ENCODE assay signal across 11 cellular contexts in genomic region chr19:5693195-5694166, GRCh38. TPM values are rescaled to one million over a fixed set of nuclear protein-coding genes. Genes with fewer than 3 reads are reported as not detected.
DNase-seq lines count a peak whose midpoint lies in the region; ATAC-seq and TF ChIP-seq lines count a peak whose summit lies in the region.
"Had no signal": no experiment of that assay in that cellular context is flagged by ENCODE, and none has a peak within 500 bp of the region (broad histone marks: within the 10 kb centered on the region; RNA-seq: fewer than 3 reads in every experiment).

No MANE protein-coding gene starts in this region.

- WGBS in endodermal cell (ENCODE audit: insufficient coverage in 1 of 2, insufficient read length in 1 of 2), 2 experiments: 94 to 99% methylated on average over 25 to 39 of the region's 39 CpGs
- 97% methylated on average over 39 of the region's 39 CpGs for WGBS in thymus

- H3K27ac Mint-ChIP-seq in endodermal cell: no peak overlapping the region

- H3K36me3 ChIP-seq in right atrium auricular region: peaks cover 67% of the 10 kb centered on the region
- peaks cover 7% of the 10 kb centered on the region; the same call in 1 of the 2 replicates for H3K36me3 ChIP-seq in Panc1 (ENCODE audit: control insufficient read depth, insufficient read depth, low read length)
- peaks cover 42% of the 10 kb centered on the region for H3K36me3 ChIP-seq in endodermal cell (ENCODE audit: control insufficient read depth, insufficient read depth, low read length)
- H3K36me3 ChIP-seq in thymus (ENCODE audit: control insufficient read depth, insufficient read depth): peaks cover 70% of the 10 kb centered on the region

- no peaks in the 10 kb centered on the region for H3K27me3 Mint-ChIP-seq in endodermal cell (ENCODE audit: insufficient read depth)
- H3K27me3 Mint-ChIP-seq: naive thymus-derived CD4-positive, alpha-beta T cell had no signal

- peaks cover 2% of the 10 kb centered on the region for H3K4me1 Mint-ChIP-seq in endodermal cell

- CTCF ChIA-PET in Panc1 (lab: Charles Lee): no interaction called here

- no peak overlapping the region for H3K9ac ChIP-seq in endodermal cell (ENCODE audit: extremely low read depth, low read length, poor library complexity, severe bottlenecking)

- H3K4me1 ChIP-seq in right atrium auricular region (peaks cover 0 to 24% of the 10 kb centered on the region in 2 donors), Panc1 (ENCODE audit: control insufficient read depth, insufficient read depth, low read length) (peaks cover 12% of the 10 kb centered on the region), endodermal cell (ENCODE audit: control insufficient read depth, insufficient read depth, low read length) (no peaks in the 10 kb centered on the region), thymus (ENCODE audit: control insufficient read depth, insufficient read depth, low read length) (peaks cover 7% of the 10 kb centered on the region)

- H3K36me3 Mint-ChIP-seq in endodermal cell (ENCODE audit: low read depth): peaks cover 44% of the 10 kb centered on the region

- no peaks in the 10 kb centered on the region for H3K9me3 Mint-ChIP-seq in endodermal cell

- H3K27ac ChIP-seq in right atrium auricular region (no peak overlapping the region), Panc1 (ENCODE audit: low read length) (peak overlapping the region; percentile 90; the same call in 1 of the 2 replicates), endodermal cell (ENCODE audit: low read depth, low read length) (no peak overlapping the region), thymus (ENCODE audit: low read depth) (peak overlapping the region; percentile 4)
- H3K27ac ChIP-seq: colonic mucosa had no signal

- intact Hi-C loops in left ventricle myocardium superior (cut with micrococcal nuclease) (no loop called here), Panc1 (cut with micrococcal nuclease; ENCODE audit: unreplicated experiment) (loop anchor here (10.0 kb wide), 1 partner anchor 101 kb away; the partner anchor contains the start of gene DUS3L)

- in situ Hi-C loops in Panc1 (cut with HindIII; ENCODE audit: low pct_unique_long_range_greater_than_20kb, low sequenced_read_pairs): no loop called here

- no peak for ATAC-seq in left ventricle myocardium superior
- peak; percentile 5; the same call in 1 of the 2 replicates for ATAC-seq in Panc1
- ATAC-seq: heart right ventricle; naive thymus-derived CD4-positive, alpha-beta T cell had no signal

- H3K27me3 ChIP-seq in right atrium auricular region (no peaks in the 10 kb centered on the region), Panc1 (ENCODE audit: control insufficient read depth, insufficient read depth, low read length) (no peaks in the 10 kb centered on the region), endodermal cell (ENCODE audit: control insufficient read depth, insufficient read depth, low read length, poor library complexity, severe bottlenecking) (no peaks in the 10 kb centered on the region), thymus (ENCODE audit: control insufficient read depth, insufficient read depth) (no peaks in the 10 kb centered on the region)
- H3K27me3 ChIP-seq: colonic mucosa, heart right ventricle had no signal

- POLR2A ChIA-PET in Panc1 (lab: Charles Lee): interaction anchor here (0.6 kb wide), 1 partner anchor 109 kb away, joined by 6 read pairs; no protein-coding TSS in a partner anchor

- H3K4me3 ChIP-seq in right atrium auricular region: no peak overlapping the region
- no peak overlapping the region for H3K4me3 ChIP-seq in Panc1 (ENCODE audit: low read depth in 2 of 2, low read length in 2 of 2)
- H3K4me3 ChIP-seq in endodermal cell (ENCODE audit: low read length): no peak overlapping the region
- no peak overlapping the region for H3K4me3 ChIP-seq in thymus (ENCODE audit: low read length)
- H3K4me3 ChIP-seq: colonic mucosa, heart right ventricle had no signal

- TF ChIP-seq CTCF in right atrium auricular region (IDR thresholded peaks at IDR 0.05): no peak
- TF ChIP-seq CTCF in Panc1 (IDR thresholded peaks at IDR 0.05): no peak
- no peak for TF ChIP-seq CTCF in endodermal cell (conservative IDR thresholded peaks at IDR 0.05)

- H3K9me3 ChIP-seq in right atrium auricular region: no peaks in the 10 kb centered on the region
- H3K9me3 ChIP-seq in Panc1 (ENCODE audit: control insufficient read depth, insufficient read depth, low read depth, low read length): no peaks in the 10 kb centered on the region
- H3K9me3 ChIP-seq in endodermal cell (ENCODE audit: control insufficient read depth, low read length): no peaks in the 10 kb centered on the region
- H3K9me3 ChIP-seq in thymus (ENCODE audit: control insufficient read depth): peaks cover 1% of the 10 kb centered on the region
- H3K9me3 ChIP-seq: colonic mucosa, heart right ventricle had no signal

- BruUV-seq in Panc1 (replicated peaks; lab: Mats Ljungman, UMichigan): TSS peak; percentile 61

- peak; percentile 30 for DNase-seq in left ventricle myocardium superior
- DNase-seq in right atrium auricular region (ENCODE audit: low spot score): no peak
- no peak for DNase-seq in Panc1 (ENCODE audit: low read depth, low spot score)
- DNase-seq in endodermal cell: peak; percentile 63
- DNase-seq in CD1c-positive myeloid dendritic cell (ENCODE audit: extremely low spot score): no peak
- no peak for DNase-seq in HuH-7.5 (ENCODE audit: low spot score)
- no peak for DNase-seq in NCI-H2107 (lab: John Stamatoyannopoulos, UW)
- DNase-seq: colonic mucosa; naive thymus-derived CD4-positive, alpha-beta T cell had no signal

- H3K4me3 Mint-ChIP-seq in endodermal cell: no peak overlapping the region

RNA-seq across cellular contexts. Expression of gene RPL36, which starts 3.4 kb away (rescaled TPM):
- total RNA-seq in left ventricle myocardium superior (401 TPM), right atrium auricular region (100 to 1,000 TPM; 222 to 483 TPM), Panc1 (2021; ENCODE audit: unreplicated experiment) (465 TPM), endodermal cell (1,000 to 10,000 TPM; 1,005 to 1,008 TPM)
- polyA plus RNA-seq in Panc1 (2012; ENCODE audit: insufficient read length): 1,138 TPM
- polyA plus RNA-seq in endodermal cell (2013, experiment 1 of 2): 886 TPM
- polyA plus RNA-seq in endodermal cell (2013, experiment 2 of 2): 903 TPM
- polyA plus RNA-seq in thymus: 1,924 TPM

RNA-seq across cellular contexts. Expression of gene HSD11B1L, which starts 12.7 kb away (rescaled TPM):
- total RNA-seq in left ventricle myocardium superior: 5.5 TPM
- total RNA-seq in right atrium auricular region: 10 to 100 TPM; 10.3 to 12.6 TPM
- 6.0 TPM for total RNA-seq in Panc1 (2021; ENCODE audit: unreplicated experiment)
- 15.9 TPM for polyA plus RNA-seq in Panc1 (2012; ENCODE audit: insufficient read length)
- total RNA-seq in endodermal cell: 10 to 100 TPM in 1 of 2 donors, 1 to 10 TPM in 1; 7.7 to 12.7 TPM
- 31.0 TPM for polyA plus RNA-seq in endodermal cell (2013, experiment 1 of 2)
- polyA plus RNA-seq in endodermal cell (2013, experiment 2 of 2): 29.1 TPM
- polyA plus RNA-seq in thymus: 6.5 TPM

RNA-seq across cellular contexts. Expression of gene MICOS13, which starts 13.2 kb away (rescaled TPM):
- total RNA-seq in left ventricle myocardium superior (167 TPM), right atrium auricular region (10 to 100 TPM; 87.7 to 98.8 TPM), Panc1 (2021; ENCODE audit: unreplicated experiment) (93.5 TPM), endodermal cell (10 to 100 TPM; 26.3 to 35.0 TPM)
- polyA plus RNA-seq in Panc1 (2012; ENCODE audit: insufficient read length): 148 TPM
- 24.6 TPM for polyA plus RNA-seq in endodermal cell (2013, experiment 1 of 2)
- polyA plus RNA-seq in endodermal cell (2013, experiment 2 of 2): 24.6 TPM
- 67.6 TPM for polyA plus RNA-seq in thymus

RNA-seq across cellular contexts. Expression of gene LONP1, which starts 26.5 kb away (rescaled TPM):
- total RNA-seq in left ventricle myocardium superior (90.7 TPM), right atrium auricular region (10 to 100 TPM; 65.0 to 65.4 TPM), Panc1 (2021; ENCODE audit: unreplicated experiment) (93.0 TPM), endodermal cell (100 to 1,000 TPM in 1 of 2 donors, 10 to 100 TPM in 1; 97.1 to 109 TPM)
- polyA plus RNA-seq in Panc1 (2012; ENCODE audit: insufficient read length): 250 TPM
- polyA plus RNA-seq in endodermal cell (2013, experiment 1 of 2): 58.3 TPM
- 57.5 TPM for polyA plus RNA-seq in endodermal cell (2013, experiment 2 of 2)
- 37.7 TPM for polyA plus RNA-seq in thymus

RNA-seq across cellular contexts. Expression of gene CATSPERD, which starts 27.0 kb away (rescaled TPM):
- not detected for total RNA-seq in left ventricle myocardium superior
- not detected for total RNA-seq in right atrium auricular region
- 0.08 TPM for total RNA-seq in Panc1 (2021; ENCODE audit: unreplicated experiment)
- polyA plus RNA-seq in Panc1 (2012; ENCODE audit: insufficient read length): not detected
- not detected for total RNA-seq in endodermal cell
- not detected for polyA plus RNA-seq in endodermal cell (2013, experiment 1 of 2)
- not detected for polyA plus RNA-seq in endodermal cell (2013, experiment 2 of 2)
- 0.05 TPM for polyA plus RNA-seq in thymus
- total RNA-seq: colonic mucosa, heart right ventricle had no signal
- polyA plus RNA-seq: heart right ventricle; naive thymus-derived CD4-positive, alpha-beta T cell had no signal

Comparison
In these comparisons a context has a peak if more than half of its experiments do, and no peak if none do; other contexts are left out.
1. DNase-seq: peak in left ventricle myocardium superior (single experiment) and endodermal cell (single experiment); none in right atrium auricular region (single experiment), Panc1 (single experiment), CD1c-positive myeloid dendritic cell (single experiment), HuH-7.5 (single experiment) and NCI-H2107 (single experiment).
2. H3K27ac ChIP-seq: peak in Panc1 (single experiment) and thymus (single experiment); none in right atrium auricular region (0 of 2) and endodermal cell (single experiment).